ENCODE assay signal across 1 cellular context in the genomic region with DNA sequence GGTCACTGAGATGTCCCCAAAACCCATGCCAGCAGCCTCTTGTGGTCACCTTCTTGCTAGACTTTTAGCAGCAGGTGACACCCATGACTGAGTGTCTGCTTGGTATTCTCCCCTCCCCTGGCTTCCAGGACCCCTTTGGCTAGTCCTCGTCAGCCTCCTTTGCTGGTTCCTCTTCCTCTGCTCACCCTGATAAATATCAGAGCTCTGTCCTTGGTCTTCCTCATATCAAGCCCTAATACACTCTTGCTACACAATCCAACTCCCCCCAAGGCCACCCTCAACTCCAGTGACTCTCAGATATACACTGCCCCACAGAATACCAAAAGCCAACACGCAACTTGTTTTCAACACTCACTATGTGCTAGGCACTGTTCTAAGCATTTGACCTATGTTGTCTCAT.
TF ChIP-seq lines count a peak whose summit lies in the region.

No MANE protein-coding gene starts in this region.

TF ChIP-seq in H1, 55 proteins besides CTCF, POLR2A, EP300 and RAD21 (continued from another document):
- TF ChIP-seq, protein P1, sequence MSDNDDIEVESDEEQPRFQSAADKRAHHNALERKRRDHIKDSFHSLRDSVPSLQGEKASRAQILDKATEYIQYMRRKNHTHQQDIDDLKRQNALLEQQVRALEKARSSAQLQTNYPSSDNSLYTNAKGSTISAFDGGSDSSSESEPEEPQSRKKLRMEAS (IDR thresholded peaks at IDR 0.05), result no peak
- TF ChIP-seq YY1 (IDR thresholded peaks at IDR 0.05; ENCODE audit: low read depth, low read length), result no peak
- TF ChIP-seq, protein P2, sequence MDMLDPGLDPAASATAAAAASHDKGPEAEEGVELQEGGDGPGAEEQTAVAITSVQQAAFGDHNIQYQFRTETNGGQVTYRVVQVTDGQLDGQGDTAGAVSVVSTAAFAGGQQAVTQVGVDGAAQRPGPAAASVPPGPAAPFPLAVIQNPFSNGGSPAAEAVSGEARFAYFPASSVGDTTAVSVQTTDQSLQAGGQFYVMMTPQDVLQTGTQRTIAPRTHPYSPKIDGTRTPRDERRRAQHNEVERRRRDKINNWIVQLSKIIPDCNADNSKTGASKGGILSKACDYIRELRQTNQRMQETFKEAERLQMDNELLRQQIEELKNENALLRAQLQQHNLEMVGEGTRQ (IDR thresholded peaks at IDR 0.05; ENCODE audit: low read length), result no peak
- no peak for TF ChIP-seq JUND (IDR thresholded peaks at IDR 0.05; ENCODE audit: low read length)
- TF ChIP-seq SIX5 (IDR thresholded peaks at IDR 0.05; ENCODE audit: low read depth, low read length), result no peak
- TF ChIP-seq CHD2 (IDR thresholded peaks at IDR 0.05; ENCODE audit: low read length), result no peak
- TF ChIP-seq, protein P3, sequence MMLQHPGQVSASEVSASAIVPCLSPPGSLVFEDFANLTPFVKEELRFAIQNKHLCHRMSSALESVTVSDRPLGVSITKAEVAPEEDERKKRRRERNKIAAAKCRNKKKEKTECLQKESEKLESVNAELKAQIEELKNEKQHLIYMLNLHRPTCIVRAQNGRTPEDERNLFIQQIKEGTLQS (IDR thresholded peaks at IDR 0.05; ENCODE audit: insufficient read depth, low read depth, low read length), result no peak
- no peak for TF ChIP-seq TEAD4 (IDR thresholded peaks at IDR 0.05; ENCODE audit: low read depth, low read length)
- no peak for TF ChIP-seq SP4 (IDR thresholded peaks at IDR 0.05; ENCODE audit: low read length)
- no peak for TF ChIP-seq JUN (IDR thresholded peaks at IDR 0.05; ENCODE audit: low read depth, low read length)
- TF ChIP-seq POU5F1 (IDR thresholded peaks at IDR 0.05; ENCODE audit: low read depth, low read length), result no peak
